Comparison of ENCODE assay signal across 21 cellular contexts in the genomic region with DNA sequence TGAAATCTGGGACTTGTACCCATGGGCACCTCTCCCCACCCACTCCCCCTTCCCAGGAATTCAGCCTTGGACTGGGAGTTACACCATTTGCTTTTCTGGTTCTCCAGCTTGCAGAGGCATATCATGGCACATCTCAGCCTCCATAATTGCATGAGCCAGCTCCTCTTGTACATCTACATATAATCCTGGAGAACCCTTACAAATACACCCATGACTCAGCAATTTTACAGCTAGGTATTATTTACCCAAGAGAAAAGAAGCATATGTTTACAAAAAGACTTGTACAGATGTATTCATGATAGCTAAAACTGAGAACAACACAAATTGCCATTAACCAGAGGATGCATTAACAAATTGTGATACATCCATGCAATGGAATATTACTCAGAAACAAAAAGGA.
"Had no signal": no experiment of that assay in that cellular context is flagged by ENCODE, and none has a peak within 500 bp of the region (broad histone marks: within the 10 kb centered on the region; RNA-seq: fewer than 3 reads in every experiment).

No MANE protein-coding gene starts in this region.

- H3K4me1 ChIP-seq: psoas muscle, tibial artery, upper lobe of right lung, vagina had no signal

- H3K27me3 ChIP-seq: heart left ventricle, upper lobe of right lung, vagina had no signal

- ATAC-seq: heart left ventricle; naive thymus-derived CD4-positive, alpha-beta T cell; psoas muscle; sciatic nerve; stimulated activated memory B cell treated with anti-CD40 and anti-IgM and Interleukin-4, amounts not matched to agents 10 μg/mL and 1 μg/mL and 100 μg/mL, for 72 hours; upper lobe of right lung had no signal

- H3K4me3 ChIP-seq: heart left ventricle, psoas muscle, spleen, tibial artery, upper lobe of right lung, vagina had no signal

- H3K27ac ChIP-seq: heart left ventricle, psoas muscle, spleen, tibial artery, upper lobe of right lung, vagina had no signal

- H3K9me3 ChIP-seq: psoas muscle, spleen, tibial artery, upper lobe of right lung, vagina had no signal

- H3K36me3 ChIP-seq: heart left ventricle, spleen, tibial artery, upper lobe of right lung, vagina had no signal

- DNase-seq: dermis blood vessel endothelial cell; effector CD4-positive, alpha-beta T cell; endodermal cell; heart left ventricle; hippocampal formation; mammary epithelial cell; naive thymus-derived CD4-positive, alpha-beta T cell; nephron progenitor cell; psoas muscle; retina; spleen; stimulated activated CD4-positive, alpha-beta T cell treated with anti-CD3 and anti-CD28 coated beads, Interleukin-15, amount 100 ng/mL, for 24 hours; stimulated activated CD4-positive, alpha-beta T cell treated with anti-CD3 and anti-CD28 coated beads, Interleukin-1b, Interleukin-23, amount 100 ng/mL, for 48 hours; stimulated activated CD4-positive, alpha-beta T cell treated with anti-CD3 and anti-CD28 coated beads, Interleukin-4, amount 100 ng/mL, for 24 hours; upper lobe of right lung had no signal

- FAIRE-seq: endothelial cell of umbilical vein, frontal cortex had no signal
